In genomic region chr7:157621131-157621681, GRCh38 we compare ENCODE assay signal across 19 cellular contexts.
A peak's percentile ranks its signal among the peaks of the same experiment; 100 is the strongest.
DNase-seq lines count a peak whose midpoint lies in the region; ATAC-seq, FAIRE-seq and TF ChIP-seq lines count a peak whose summit lies in the region.
"Had no signal": no experiment of that assay in that cellular context is flagged by ENCODE, and none has a peak within 500 bp of the region (broad histone marks: within the 10 kb centered on the region; RNA-seq: fewer than 3 reads in every experiment).

No MANE protein-coding gene starts in this region.

- H3K79me2 ChIP-seq in DND-41 (ENCODE audit: insufficient read depth, low read length), result peaks cover 36% of the 10 kb centered on the region
- H3K79me2 ChIP-seq in K562 (ENCODE audit: control insufficient read depth, insufficient read depth, low read length), result no peaks in the 10 kb centered on the region

- TF ChIP-seq CTCF in DND-41 (IDR thresholded peaks at IDR 0.05; ENCODE audit: borderline replicate concordance, extremely low read depth, low read length, poor library complexity, severe bottlenecking) (no peak), K562 (IDR thresholded peaks at IDR 0.05 in 2 of 3, conservative IDR thresholded peaks at IDR 0.05 in 1 of 3; ENCODE audit: insufficient read depth in 2 of 3, low read depth in 1 of 3, low read length in 3 of 3) (no peak), upper lobe of right lung (IDR thresholded peaks at IDR 0.05) (no peak)

- CTCF ChIA-PET in K562 (lab: Yijun Ruan, JAX; ENCODE audit: low intra/inter-chr PET ratio), result no interaction called here

- ATAC-seq in DND-41 (ENCODE audit: insufficient read depth, low read depth) (no peak), K562 (peak; percentile 44), upper lobe of right lung (no peak), GM18505 (IDR thresholded peaks at IDR 0.05; ENCODE audit: unreplicated experiment) (no peak)

- no peak for TF ChIP-seq EP300 in K562 (IDR thresholded peaks at IDR 0.05; ENCODE audit: low read length)

- H2AFZ ChIP-seq in DND-41 (ENCODE audit: low read depth, low read length), result no peak overlapping the region
- H2AFZ ChIP-seq in K562 (ENCODE audit: low read depth, low read length), result no peak overlapping the region

- TF ChIP-seq RAD21 in K562 (CRISPR knock-in tag; conservative IDR thresholded peaks at IDR 0.05 in 1 of 2, IDR thresholded peaks at IDR 0.05 in 1 of 2), result no peak

- H3K36me3 ChIP-seq in DND-41 (ENCODE audit: insufficient read depth, low read length), result peaks cover 75% of the 10 kb centered on the region
- no peaks in the 10 kb centered on the region for H3K36me3 ChIP-seq in K562 (ENCODE audit: control insufficient read depth, insufficient read depth, low read length)
- no peaks in the 10 kb centered on the region for H3K36me3 ChIP-seq in upper lobe of right lung

- H3K4me3 ChIP-seq in DND-41 (ENCODE audit: low read depth in 1 of 2, low read length in 2 of 2), result no peak overlapping the region
- H3K4me3 ChIP-seq in K562, result no peak overlapping the region
- no peak overlapping the region for H3K4me3 ChIP-seq in upper lobe of right lung

- intact Hi-C loops in K562 (cut with micrococcal nuclease) (no loop called here), upper lobe of right lung (cut with DNase I) (no loop called here)

- H3K4me2 ChIP-seq in DND-41 (ENCODE audit: insufficient read depth, low read length) (no peak overlapping the region), K562 (ENCODE audit: insufficient read depth, low read length) (no peak overlapping the region)
- H3K4me2 ChIP-seq: KMS-11 had no signal

- WGBS in K562 (ENCODE audit: insufficient coverage, low coverage, missing lambda C conversion rate), result 1% methylated on average over 33 of the region's 33 CpGs

- FAIRE-seq in K562 (lab: Jason Lieb, UNC) (no peak), GM12891 (lab: Jason Lieb, UNC) (no peak)
- FAIRE-seq: GM12892, H1 had no signal

- TF ChIP-seq POLR2A in K562 (conservative IDR thresholded peaks at IDR 0.05) (no peak), GM18505 (IDR thresholded peaks at IDR 0.05; ENCODE audit: borderline replicate concordance, extremely low read depth, insufficient read depth, insufficient read length) (no peak), GM12891 (IDR thresholded peaks at IDR 0.05; ENCODE audit: low read depth, low read length) (no peak)

- H3K9me3 ChIP-seq in DND-41 (ENCODE audit: insufficient read depth, low read length, severe bottlenecking) (no peaks in the 10 kb centered on the region), K562 (replicated peaks; ENCODE audit: control insufficient read depth, insufficient read depth, low read depth, low read length) (no peaks in the 10 kb centered on the region), upper lobe of right lung (no peaks in the 10 kb centered on the region)

- H3K27ac ChIP-seq in DND-41 (ENCODE audit: low read length), result peak overlapping the region; percentile 75
- H3K27ac ChIP-seq in K562 (ENCODE audit: extremely low read depth, low read depth, low read length), result no peak overlapping the region
- no peak overlapping the region for H3K27ac ChIP-seq in upper lobe of right lung
- H3K27ac ChIP-seq: KMS-11 had no signal

- POLR2A ChIA-PET in K562 (lab: Yijun Ruan, JAX), result no interaction called here

- BruUV-seq in K562 (replicated peaks; lab: Mats Ljungman, UMichigan), result no TSS peak

- H3K9ac ChIP-seq in DND-41 (ENCODE audit: low read depth, low read length), result no peak overlapping the region
- no peak overlapping the region for H3K9ac ChIP-seq in K562 (ENCODE audit: insufficient read depth in 1 of 2, low read depth in 2 of 2, low read length in 2 of 2)
- H3K9ac ChIP-seq: KMS-11 had no signal

- H3K4me1 ChIP-seq in DND-41 (ENCODE audit: insufficient read depth, low read length), result peaks cover 51% of the 10 kb centered on the region
- H3K4me1 ChIP-seq in K562 (replicated peaks in 1 of 2; ENCODE audit: control insufficient read depth in 2 of 2, insufficient read depth in 2 of 2, low read length in 2 of 2), result no peaks in the 10 kb centered on the region; a peak in 1 of 5 replicates
- H3K4me1 ChIP-seq in upper lobe of right lung, result no peaks in the 10 kb centered on the region

- peaks cover 6% of the 10 kb centered on the region for H3K9me1 ChIP-seq in K562 (ENCODE audit: control insufficient read depth, insufficient read depth, low read length)

- no peak for DNase-seq in DND-41
- no peak for DNase-seq in K562 (ENCODE audit: extremely low read depth in 1 of 4, low spot score in 3 of 4)
- DNase-seq in mesenteric fat pad (ENCODE audit: low spot score), result peak; percentile 90
- DNase-seq in upper lobe of right lung, result peak; percentile 59
- no peak for DNase-seq in GM12891 (ENCODE audit: insufficient read length, low spot score)
- no peak for DNase-seq in NCI-H2081 (lab: John Stamatoyannopoulos, UW)
- DNase-seq: AML-193, DMS153, EL, NCI-H1436, NCI-H1930, NCI-H345, NCI-H524 treated with DMSO at 0.1 percent for 48 hours, RPMI8226, SHP77 treated with DMSO at 0.1 percent for 48 hours had no signal

- H4K20me1 ChIP-seq in DND-41 (ENCODE audit: insufficient read depth, low read length) (peaks cover 14% of the 10 kb centered on the region; the same call in 1 of the 2 replicates), K562 (replicated peaks; ENCODE audit: control insufficient read depth, insufficient read depth, low read length) (peaks cover 16% of the 10 kb centered on the region)

- H3K27me3 ChIP-seq in DND-41 (ENCODE audit: insufficient read depth, low read length, poor library complexity) (no peaks in the 10 kb centered on the region), K562 (ENCODE audit: control insufficient read depth in 2 of 2, insufficient read depth in 2 of 2, low read length in 2 of 2) (peaks cover 64 to 72% of the 10 kb centered on the region in 2 experiments), upper lobe of right lung (no peaks in the 10 kb centered on the region)

- in situ Hi-C loops in K562 (cut with MboI), result no loop called here

TF ChIP-seq in K562, 482 proteins besides CTCF, POLR2A, EP300 and RAD21:
- no peak for TF ChIP-seq ILF3 (IDR thresholded peaks at IDR 0.05; ENCODE audit: borderline replicate concordance)
- no peak for TF ChIP-seq TAF9B (IDR thresholded peaks at IDR 0.05; ENCODE audit: partially characterized antibody)
- TF ChIP-seq TBL1XR1 (IDR thresholded peaks at IDR 0.05; ENCODE audit: low read length in 2 of 2), result no peak
- no peak for TF ChIP-seq ZNF436 (CRISPR knock-in tag; IDR thresholded peaks at IDR 0.05)
- TF ChIP-seq ZNF165 (CRISPR knock-in tag; IDR thresholded peaks at IDR 0.05; ENCODE audit: borderline replicate concordance), result no peak
- no peak for TF ChIP-seq SRSF9 (IDR thresholded peaks at IDR 0.05; ENCODE audit: borderline replicate concordance, low read depth, low read length)
- TF ChIP-seq ZFPM2 (CRISPR knock-in tag; IDR thresholded peaks at IDR 0.05), result no peak
- TF ChIP-seq ARID3A (IDR thresholded peaks at IDR 0.05; ENCODE audit: borderline replicate concordance, low read depth, low read length), result no peak

TF ChIP-seq in GM12891, 5 proteins besides CTCF, POLR2A, EP300 and RAD21:
- no peak for TF ChIP-seq POLR2AphosphoS5 (IDR thresholded peaks at IDR 0.05; ENCODE audit: low read depth, low read length)
- TF ChIP-seq SPI1 (IDR thresholded peaks at IDR 0.05; ENCODE audit: low read depth, low read length), result no peak
- no peak for TF ChIP-seq POU2F2 (IDR thresholded peaks at IDR 0.05; ENCODE audit: low read depth, low read length)
- TF ChIP-seq TAF1 (IDR thresholded peaks at IDR 0.05; ENCODE audit: low read depth, low read length), result no peak
- TF ChIP-seq PAX5 (IDR thresholded peaks at IDR 0.05; ENCODE audit: insufficient read depth, low read length, severe bottlenecking), result no peak

Comparison
In these comparisons a context has a peak if more than half of its experiments do, and no peak if none do; other contexts are left out.
1. DNase-seq: peak in mesenteric fat pad (single experiment) and upper lobe of right lung (single experiment); none in DND-41 (single experiment), K562 (0 of 4), GM12891 (single experiment) and NCI-H2081 (0 of 2).